ENCODE assay signal across 18 cellular contexts in genomic region chr4:7744131-7744804, GRCh38.
A peak's percentile ranks its signal among the peaks of the same experiment; 100 is the strongest.
DNase-seq lines count a peak whose midpoint lies in the region; ATAC-seq and TF ChIP-seq lines count a peak whose summit lies in the region.
"Had no signal": no experiment of that assay in that cellular context is flagged by ENCODE, and none has a peak within 500 bp of the region (broad histone marks: within the 10 kb centered on the region; RNA-seq: fewer than 3 reads in every experiment).

No MANE protein-coding gene starts in this region.

- no peak overlapping the region for H2BK5ac ChIP-seq in IMR-90 (ENCODE audit: low read depth, low read length, poor library complexity, severe bottlenecking)

- H3K4me2 ChIP-seq in IMR-90 (ENCODE audit: low read depth, low read length): no peak overlapping the region

- H3K4ac ChIP-seq in IMR-90 (ENCODE audit: low read depth, low read length): no peak overlapping the region

- H3K4me3 ChIP-seq in IMR-90 (ENCODE audit: insufficient read depth, low read depth, low read length): no peak overlapping the region

- no peak overlapping the region for H4K8ac ChIP-seq in IMR-90 (ENCODE audit: low read depth in 2 of 2, low read length in 2 of 2)

- no peak overlapping the region for H2BK15ac ChIP-seq in IMR-90 (ENCODE audit: low read depth, low read length)

- TF ChIP-seq POLR2A in IMR-90 (IDR thresholded peaks at IDR 0.05; ENCODE audit: low read depth, low read length): no peak

- in situ Hi-C loops in IMR-90 (cut with MboI; ENCODE audit: low sequenced_read_pairs): no loop called here

- no peaks in the 10 kb centered on the region for H3K9me3 Mint-ChIP-seq in dendritic cell treated with granulocyte-macrophage colony-stimulating factor and Interleukin-4, amounts not matched to agents 40 ng/mL and 50 ng/mL, for 4 days
- H3K9me3 Mint-ChIP-seq in nephron progenitor cell: peaks cover 20% of the 10 kb centered on the region
- H3K9me3 Mint-ChIP-seq: activated CD8-positive, alpha-beta T cell treated with anti-CD3 and anti-CD28 coated beads for 36 hours; activated T-cell treated with anti-CD3 and anti-CD28 coated beads, Interleukin-2, amount 50 U/mL, for 72 hours; stimulated activated naive CD8-positive, alpha-beta T cell treated with anti-CD3 and anti-CD28 coated beads, Interleukin-15, Interleukin-2, amounts not matched to agents 100 ng/mL and 50 ng/mL, for 24 hours had no signal

- H3K36me3 ChIP-seq in IMR-90 (ENCODE audit: control insufficient read depth, insufficient read depth, low read length): no peaks in the 10 kb centered on the region

- no peak overlapping the region for H2AK5ac ChIP-seq in IMR-90 (ENCODE audit: low read depth, low read length)

- no peak overlapping the region for H2AFZ ChIP-seq in IMR-90 (replicated peaks; ENCODE audit: low read length, poor library complexity)

- no peak overlapping the region for H3K14ac ChIP-seq in IMR-90 (replicated peaks; ENCODE audit: low read depth, low read length)

- POLR2A ChIA-PET in IMR-90 (lab: Charles Lee; ENCODE audit: unreplicated experiment): no interaction called here

- H4K20me1 ChIP-seq in IMR-90 (ENCODE audit: insufficient read depth, low read length): no peaks in the 10 kb centered on the region

- no peaks in the 10 kb centered on the region; the same call in 1 of the 2 replicates for H3K27me3 ChIP-seq in IMR-90 (ENCODE audit: control insufficient read depth, insufficient read depth, low read length)

- no peak overlapping the region for H3K23ac ChIP-seq in IMR-90 (ENCODE audit: low read depth, low read length)

- no peak overlapping the region for H2AK9ac ChIP-seq in IMR-90 (replicated peaks; ENCODE audit: low read depth, low read length, poor library complexity)

- H3K79me1 ChIP-seq in IMR-90 (ENCODE audit: low read depth in 1 of 2, low read length in 2 of 2): no peaks in the 10 kb centered on the region

- no peak overlapping the region for H3K56ac ChIP-seq in IMR-90 (ENCODE audit: extremely low read depth, insufficient read depth, low read length)

- dilution Hi-C loops in IMR-90 (cut with HindIII; ENCODE audit: low sequenced_read_pairs, unreplicated experiment): no loop called here

- intact Hi-C loops in IMR-90 (cut with micrococcal nuclease): no loop called here
- intact Hi-C loops in dendritic cell treated with granulocyte-macrophage colony-stimulating factor and Interleukin-4, amounts not matched to agents 40 ng/mL and 50 ng/mL, for 4 days (cut with micrococcal nuclease): loop anchor here (10.0 kb wide), 1 partner anchor 89 kb away; no protein-coding TSS in a partner anchor

- no peaks in the 10 kb centered on the region for H3K9me3 ChIP-seq in IMR-90 (ENCODE audit: control insufficient read depth, insufficient read depth, low read length)

- H3K4me3 Mint-ChIP-seq in dendritic cell treated with granulocyte-macrophage colony-stimulating factor and Interleukin-4, amounts not matched to agents 40 ng/mL and 50 ng/mL, for 4 days: peak overlapping the region; percentile 43
- no peak overlapping the region for H3K4me3 Mint-ChIP-seq in nephron progenitor cell
- H3K4me3 Mint-ChIP-seq: activated CD8-positive, alpha-beta T cell treated with anti-CD3 and anti-CD28 coated beads for 36 hours; activated T-cell treated with anti-CD3 and anti-CD28 coated beads, Interleukin-2, amount 50 U/mL, for 72 hours; stimulated activated naive CD8-positive, alpha-beta T cell treated with anti-CD3 and anti-CD28 coated beads, Interleukin-15, Interleukin-2, amounts not matched to agents 100 ng/mL and 50 ng/mL, for 24 hours had no signal

- TF ChIP-seq CTCF in IMR-90 (conservative IDR thresholded peaks at IDR 0.05; ENCODE audit: low read depth, low read length): no peak
- no peak for TF ChIP-seq CTCF in nephron progenitor cell (IDR thresholded peaks at IDR 0.05)

- H3K9me1 ChIP-seq in IMR-90 (ENCODE audit: insufficient read depth, low read length): no peaks in the 10 kb centered on the region

- TF ChIP-seq RAD21 in IMR-90 (IDR thresholded peaks at IDR 0.05; ENCODE audit: low read length): no peak

- H2BK20ac ChIP-seq in IMR-90 (ENCODE audit: low read depth, low read length): no peak overlapping the region

- H3K4me1 Mint-ChIP-seq in dendritic cell treated with granulocyte-macrophage colony-stimulating factor and Interleukin-4, amounts not matched to agents 40 ng/mL and 50 ng/mL, for 4 days (ENCODE audit: low read depth): peaks cover 64% of the 10 kb centered on the region
- peaks cover 57% of the 10 kb centered on the region for H3K4me1 Mint-ChIP-seq in nephron progenitor cell

- peak overlapping the region; percentile 83 for H3K27ac Mint-ChIP-seq in dendritic cell treated with granulocyte-macrophage colony-stimulating factor and Interleukin-4, amounts not matched to agents 40 ng/mL and 50 ng/mL, for 4 days
- H3K27ac Mint-ChIP-seq in nephron progenitor cell: peak overlapping the region; percentile 12
- H3K27ac Mint-ChIP-seq: activated CD8-positive, alpha-beta T cell treated with anti-CD3 and anti-CD28 coated beads for 36 hours; activated T-cell treated with anti-CD3 and anti-CD28 coated beads, Interleukin-2, amount 50 U/mL, for 72 hours; stimulated activated naive CD8-positive, alpha-beta T cell treated with anti-CD3 and anti-CD28 coated beads, Interleukin-15, Interleukin-2, amounts not matched to agents 100 ng/mL and 50 ng/mL, for 24 hours had no signal

- H2BK120ac ChIP-seq in IMR-90 (ENCODE audit: low read depth, low read length): no peak overlapping the region

- H4K91ac ChIP-seq in IMR-90 (ENCODE audit: insufficient read depth, low read depth, low read length): no peak overlapping the region

- no peak overlapping the region for H3K27ac ChIP-seq in IMR-90 (ENCODE audit: insufficient read depth, low read length)

- H3K18ac ChIP-seq in IMR-90 (ENCODE audit: low read depth, low read length): no peak overlapping the region

- WGBS in IMR-90 (ENCODE audit: extremely low coverage in 2 of 2, insufficient read length in 1 of 2), 2 experiments: 74% methylated on average over 12 of the region's 16 CpGs; no CpG with 5 or more reads in 1 of the 2 experiments

- no peaks in the 10 kb centered on the region for H3K4me1 ChIP-seq in IMR-90 (ENCODE audit: control insufficient read depth, insufficient read depth, low read length)

- ATAC-seq in IMR-90 (ENCODE audit: low read depth) (0 out of 2 replicates have a peak, but pooled peaks have one; percentile 15), HG02973 (IDR thresholded peaks at IDR 0.05; ENCODE audit: unreplicated experiment) (no peak), HG02938 (IDR thresholded peaks at IDR 0.05; ENCODE audit: unreplicated experiment) (no peak)
- ATAC-seq: activated CD8-positive, alpha-beta T cell treated with anti-CD3 and anti-CD28 coated beads for 36 hours; activated T-cell treated with anti-CD3 and anti-CD28 coated beads, Interleukin-2, amount 50 U/mL, for 72 hours; Panc1 had no signal

- H3K27me3 Mint-ChIP-seq in dendritic cell treated with granulocyte-macrophage colony-stimulating factor and Interleukin-4, amounts not matched to agents 40 ng/mL and 50 ng/mL, for 4 days: peaks cover 24% of the 10 kb centered on the region
- peaks cover 6% of the 10 kb centered on the region for H3K27me3 Mint-ChIP-seq in nephron progenitor cell (ENCODE audit: low read depth, poor library complexity)
- H3K27me3 Mint-ChIP-seq: activated CD8-positive, alpha-beta T cell treated with anti-CD3 and anti-CD28 coated beads for 36 hours; stimulated activated naive CD8-positive, alpha-beta T cell treated with anti-CD3 and anti-CD28 coated beads, Interleukin-15, Interleukin-2, amounts not matched to agents 100 ng/mL and 50 ng/mL, for 24 hours had no signal

- BruUV-seq in IMR-90 (replicated peaks; lab: Mats Ljungman, UMichigan): no TSS peak

- CTCF ChIA-PET in IMR-90 (lab: Yijun Ruan, JAX): no interaction called here

- H4K5ac ChIP-seq in IMR-90 (ENCODE audit: low read depth, low read length): no peak overlapping the region

- H3K36me3 Mint-ChIP-seq in dendritic cell treated with granulocyte-macrophage colony-stimulating factor and Interleukin-4, amounts not matched to agents 40 ng/mL and 50 ng/mL, for 4 days (ENCODE audit: low read depth): no peaks in the 10 kb centered on the region
- H3K36me3 Mint-ChIP-seq in nephron progenitor cell (ENCODE audit: low read depth): peaks cover 16% of the 10 kb centered on the region

- no peak overlapping the region for H3K9ac ChIP-seq in IMR-90 (ENCODE audit: low read depth, low read length)

- DNase-seq in Ammon's horn (ENCODE audit: low spot score): peak; percentile 72
- no peak for DNase-seq in IMR-90
- no peak for DNase-seq in nephron progenitor cell
- DNase-seq in NCI-H524 treated with DMSO at 0.1 percent for 48 hours (lab: John Stamatoyannopoulos, UW): no peak
- no peak for DNase-seq in NCI-H187 (lab: John Stamatoyannopoulos, UW)
- DNase-seq: activated CD8-positive, alpha-beta T cell treated with anti-CD3 and anti-CD28 coated beads for 36 hours; activated T-cell treated with anti-CD3 and anti-CD28 coated beads, Interleukin-2, amount 50 U/mL, for 72 hours; central memory CD4-positive, alpha-beta T cell; effector CD4-positive, alpha-beta T cell; Karpas-422; NCI-H1694 treated with DMSO at 0.1 percent for 48 hours; NCI-H510A treated with DMSO at 0.1 percent for 48 hours; SW 1271 had no signal

TF ChIP-seq in IMR-90, 13 proteins besides CTCF, POLR2A, EP300 and RAD21 (continues in another document):
- TF ChIP-seq BHLHE40 (IDR thresholded peaks at IDR 0.05; ENCODE audit: low read depth, low read length) (no peak), MAFK (IDR thresholded peaks at IDR 0.05; ENCODE audit: low read depth, low read length) (no peak), MXI1 (IDR thresholded peaks at IDR 0.05; ENCODE audit: borderline replicate concordance, low read depth, low read length) (no peak), ELK1 (IDR thresholded peaks at IDR 0.05; ENCODE audit: borderline replicate concordance, low read depth, low read length) (no peak), MAZ (IDR thresholded peaks at IDR 0.05; ENCODE audit: borderline replicate concordance, low read depth, low read length) (no peak), RFX5 (IDR thresholded peaks at IDR 0.05; ENCODE audit: low read depth, low read length) (no peak), RCOR1 (IDR thresholded peaks at IDR 0.05; ENCODE audit: insufficient replicate concordance, low read length) (no peak), NFE2L2 (IDR thresholded peaks at IDR 0.05; ENCODE audit: low read depth, low read length) (no peak), SMC3 (IDR thresholded peaks at IDR 0.05; ENCODE audit: low read depth, low read length) (no peak), CEBPB (IDR thresholded peaks at IDR 0.05; ENCODE audit: low read depth, low read length) (no peak), FOS (IDR thresholded peaks at IDR 0.05; ENCODE audit: low read depth, low read length) (no peak)
